In genomic region chr9:133353548-133353947, GRCh38 we compare ENCODE assay signal across 15 cellular contexts. TPM values are rescaled to one million over a fixed set of nuclear protein-coding genes. Genes with fewer than 3 reads are reported as not detected.
DNase-seq lines count a peak whose midpoint lies in the region; ATAC-seq and TF ChIP-seq lines count a peak whose summit lies in the region.
"Had no signal": no experiment of that assay in that cellular context is flagged by ENCODE, and none has a peak within 500 bp of the region (broad histone marks: within the 10 kb centered on the region; RNA-seq: fewer than 3 reads in every experiment).

No MANE protein-coding gene starts in this region.

- H3K9ac ChIP-seq in KMS-11 (no peak overlapping the region), adipocyte (ENCODE audit: low read length) (peak overlapping the region; percentile 38), skeletal muscle tissue (ENCODE audit: low read depth in 1 of 3, low read length in 3 of 3) (peak overlapping the region in 2 of 3 donors; percentile 25 to 35)

- H4K20me1 ChIP-seq in KMS-11 (ENCODE audit: insufficient read depth), result peaks cover 7% of the 10 kb centered on the region; the same call in 1 of the 2 replicates

- H3K4me1 Mint-ChIP-seq in activated T-cell treated with anti-CD3 and anti-CD28 coated beads, Interleukin-2, amount 50 U/mL, for 24 hours (ENCODE audit: low read depth), result peaks cover 71% of the 10 kb centered on the region
- peaks cover 62% of the 10 kb centered on the region for H3K4me1 Mint-ChIP-seq in activated CD4-positive, alpha-beta T cell treated with anti-CD3 and anti-CD28 coated beads, Interleukin-2, amount 10 ng/mL, durations not matched to agents 7 days and 5 days

- H3K4me2 ChIP-seq in KMS-11, result no peak overlapping the region

- H3K4me1 ChIP-seq in KMS-11 (ENCODE audit: low read depth, poor library complexity, severe bottlenecking) (peaks cover 32% of the 10 kb centered on the region), adipocyte (ENCODE audit: control insufficient read depth, insufficient read depth, low read length) (peaks cover 49% of the 10 kb centered on the region), skeletal muscle tissue (ENCODE audit: control insufficient read depth in 3 of 3, insufficient read depth in 3 of 3, low read length in 3 of 3) (peaks cover 37 to 59% (median 46%) of the 10 kb centered on the region in 3 donors)

- no peak overlapping the region for H2AFZ ChIP-seq in KMS-11 (ENCODE audit: low read depth)

- CTCF ChIA-PET in activated CD4-positive, alpha-beta T cell treated with anti-CD3 and anti-CD28 coated beads, Interleukin-2, amount 10 ng/mL, durations not matched to agents 7 days and 5 days (lab: Charles Lee), result interaction anchor here (0.7 kb wide), 1 partner anchor 10 kb away, joined by 3 read pairs; no protein-coding TSS in a partner anchor

- H3K27ac Mint-ChIP-seq in activated T-cell treated with anti-CD3 and anti-CD28 coated beads, Interleukin-2, amount 50 U/mL, for 24 hours, result peak overlapping the region; percentile 99
- no peak overlapping the region for H3K27ac Mint-ChIP-seq in activated CD4-positive, alpha-beta T cell treated with anti-CD3 and anti-CD28 coated beads, Interleukin-2, amount 10 ng/mL, durations not matched to agents 7 days and 5 days

- H3K27me3 ChIP-seq in KMS-11 (ENCODE audit: insufficient read depth, low read depth), result no peaks in the 10 kb centered on the region
- no peaks in the 10 kb centered on the region for H3K27me3 ChIP-seq in adipocyte (replicated peaks; ENCODE audit: control insufficient read depth, insufficient read depth, low read length)
- H3K27me3 ChIP-seq in skeletal muscle tissue (ENCODE audit: control insufficient read depth in 3 of 3, insufficient read depth in 3 of 3, low read length in 3 of 3), result no peaks in the 10 kb centered on the region

- ATAC-seq in HG02885 (IDR thresholded peaks at IDR 0.05; ENCODE audit: poor library complexity, unreplicated experiment), result no peak
- ATAC-seq: right cardiac atrium had no signal

- H3K79me2 ChIP-seq in KMS-11 (ENCODE audit: insufficient read depth, low read depth), result peaks cover 37% of the 10 kb centered on the region

- TF ChIP-seq CTCF in KMS-11 (conservative IDR thresholded peaks at IDR 0.05; ENCODE audit: low read depth, low read length), result no peak

- H3K4me3 ChIP-seq in KMS-11 (IDR thresholded peaks at IDR 0.05; ENCODE audit: insufficient read depth, low read depth, low read length) (no peak overlapping the region), adipocyte (ENCODE audit: low read length) (no peak overlapping the region), skeletal muscle tissue (ENCODE audit: low read length in 3 of 3) (no peak overlapping the region)

- DNase-seq in activated T-cell treated with anti-CD3 and anti-CD28 coated beads, Interleukin-2, amount 50 U/mL, for 24 hours, result no peak
- no peak for DNase-seq in activated T-cell treated with anti-CD3 and anti-CD28 coated beads, Interleukin-2, amount 50 U/mL, for 1 hour
- DNase-seq in adipocyte (ENCODE audit: low read depth) (no peak), NCI-H510A treated with DMSO at 0.1 percent for 48 hours (lab: John Stamatoyannopoulos, UW) (no peak)
- no peak for DNase-seq in activated CD4-positive, alpha-beta T cell treated with anti-CD3 and anti-CD28 coated beads, Interleukin-2, amount 10 ng/mL, durations not matched to agents 7 days and 5 days
- DNase-seq: effector CD8-positive, alpha-beta T cell; KBM-7; naive B cell; NCI-H1436; NCI-H345; stimulated activated CD4-positive, alpha-beta T cell treated with anti-CD3 and anti-CD28 coated beads, Interleukin-2, amount 100 ng/mL, for 48 hours had no signal

- H3K36me3 Mint-ChIP-seq in activated T-cell treated with anti-CD3 and anti-CD28 coated beads, Interleukin-2, amount 50 U/mL, for 24 hours (ENCODE audit: low read depth), result peaks cover 77% of the 10 kb centered on the region
- H3K36me3 Mint-ChIP-seq in activated CD4-positive, alpha-beta T cell treated with anti-CD3 and anti-CD28 coated beads, Interleukin-2, amount 10 ng/mL, durations not matched to agents 7 days and 5 days (ENCODE audit: low read depth), result peaks cover 54% of the 10 kb centered on the region

- H3K27me3 Mint-ChIP-seq in activated T-cell treated with anti-CD3 and anti-CD28 coated beads, Interleukin-2, amount 50 U/mL, for 24 hours, result no peaks in the 10 kb centered on the region
- H3K27me3 Mint-ChIP-seq in activated CD4-positive, alpha-beta T cell treated with anti-CD3 and anti-CD28 coated beads, Interleukin-2, amount 10 ng/mL, durations not matched to agents 7 days and 5 days, result no peaks in the 10 kb centered on the region
- H3K27me3 Mint-ChIP-seq: naive B cell had no signal

- H3K9me3 ChIP-seq in adipocyte (ENCODE audit: control insufficient read depth, low read length) (no peaks in the 10 kb centered on the region), skeletal muscle tissue (ENCODE audit: control insufficient read depth in 3 of 3, low read length in 3 of 3) (no peaks in the 10 kb centered on the region)

- H3K27ac ChIP-seq in KMS-11 (0 out of 2 replicates have a peak overlapping the region, but pooled peaks have one; percentile 9), skeletal muscle tissue (ENCODE audit: low read depth, low read length) (no peak overlapping the region)

- POLR2A ChIA-PET in activated CD4-positive, alpha-beta T cell treated with anti-CD3 and anti-CD28 coated beads, Interleukin-2, amount 10 ng/mL, durations not matched to agents 7 days and 5 days (lab: Charles Lee), result no interaction called here

- H3K36me3 ChIP-seq in KMS-11 (ENCODE audit: insufficient read depth) (peaks cover 29% of the 10 kb centered on the region), adipocyte (ENCODE audit: control insufficient read depth, insufficient read depth, low read length, severe bottlenecking) (peaks cover 52% of the 10 kb centered on the region), skeletal muscle tissue (ENCODE audit: control insufficient read depth in 3 of 3, insufficient read depth in 3 of 3, low read length in 3 of 3) (peaks cover 50 to 63% (median 53%) of the 10 kb centered on the region in 3 donors)

- H3K9me3 Mint-ChIP-seq in activated T-cell treated with anti-CD3 and anti-CD28 coated beads, Interleukin-2, amount 50 U/mL, for 24 hours, result no peaks in the 10 kb centered on the region
- no peaks in the 10 kb centered on the region for H3K9me3 Mint-ChIP-seq in activated CD4-positive, alpha-beta T cell treated with anti-CD3 and anti-CD28 coated beads, Interleukin-2, amount 10 ng/mL, durations not matched to agents 7 days and 5 days
- H3K9me3 Mint-ChIP-seq: naive B cell had no signal

- no peak overlapping the region for H3K4me3 Mint-ChIP-seq in activated T-cell treated with anti-CD3 and anti-CD28 coated beads, Interleukin-2, amount 50 U/mL, for 24 hours
- no peak overlapping the region for H3K4me3 Mint-ChIP-seq in activated CD4-positive, alpha-beta T cell treated with anti-CD3 and anti-CD28 coated beads, Interleukin-2, amount 10 ng/mL, durations not matched to agents 7 days and 5 days

RNA-seq across cellular contexts. Expression of gene SURF1, which starts 2.7 kb away (rescaled TPM):
- total RNA-seq in skeletal muscle tissue, result 24.5 TPM
- 10 to 100 TPM; 39.4 to 48.9 TPM for total RNA-seq in activated CD4-positive, alpha-beta T cell treated with anti-CD3 and anti-CD28 coated beads, Interleukin-2, amount 10 ng/mL, durations not matched to agents 7 days and 5 days

RNA-seq across cellular contexts. Expression of gene SURF2, which starts 2.8 kb away (rescaled TPM):
- 12.5 TPM for total RNA-seq in skeletal muscle tissue
- total RNA-seq in activated CD4-positive, alpha-beta T cell treated with anti-CD3 and anti-CD28 coated beads, Interleukin-2, amount 10 ng/mL, durations not matched to agents 7 days and 5 days, result 10 to 100 TPM; 14.8 to 16.0 TPM

RNA-seq across cellular contexts. Expression of gene RPL7A, which starts 5.5 kb away (rescaled TPM):
- 2,342 TPM for total RNA-seq in skeletal muscle tissue
- total RNA-seq in activated CD4-positive, alpha-beta T cell treated with anti-CD3 and anti-CD28 coated beads, Interleukin-2, amount 10 ng/mL, durations not matched to agents 7 days and 5 days, result 1,000 to 10,000 TPM; 1,880 to 1,928 TPM

RNA-seq across cellular contexts. Expression of gene MED22, which starts 5.6 kb away (rescaled TPM):
- total RNA-seq in skeletal muscle tissue, result 13.0 TPM
- 10 to 100 TPM; 25.6 to 27.2 TPM for total RNA-seq in activated CD4-positive, alpha-beta T cell treated with anti-CD3 and anti-CD28 coated beads, Interleukin-2, amount 10 ng/mL, durations not matched to agents 7 days and 5 days

RNA-seq across cellular contexts. Expression of gene SURF6, which starts 17.6 kb away (rescaled TPM):
- total RNA-seq in skeletal muscle tissue, result 7.8 TPM
- total RNA-seq in activated CD4-positive, alpha-beta T cell treated with anti-CD3 and anti-CD28 coated beads, Interleukin-2, amount 10 ng/mL, durations not matched to agents 7 days and 5 days, result 10 to 100 TPM; 14.2 to 17.3 TPM
